ENCODE assay signal across 11 cellular contexts in genomic region chr7:133497061-133497460, GRCh38.
"Had no signal": no experiment of that assay in that cellular context is flagged by ENCODE, and none has a peak within 500 bp of the region (broad histone marks: within the 10 kb centered on the region; RNA-seq: fewer than 3 reads in every experiment).

No MANE protein-coding gene starts in this region.

- H3K4me2 ChIP-seq: GM23338 had no signal

- H2AFZ ChIP-seq: GM23248, GM23338 had no signal

- H3K27ac ChIP-seq: GM23248 had no signal

- FAIRE-seq: H1, H54 had no signal

- H3K9me3 ChIP-seq: HAP-1 had no signal

- H3K4me3 ChIP-seq: GM23248, GM23338, HAP-1 had no signal

- ATAC-seq: GM23338, HCT116 had no signal

- H3K9ac ChIP-seq: GM23248 had no signal

- DNase-seq: GM23248, GOT3, H7, H9, HCEC 1CT, HFFc6 had no signal

- H3K36me3 ChIP-seq: HAP-1 had no signal
